ENCODE assay signal across 23 cellular contexts in the genomic region with DNA sequence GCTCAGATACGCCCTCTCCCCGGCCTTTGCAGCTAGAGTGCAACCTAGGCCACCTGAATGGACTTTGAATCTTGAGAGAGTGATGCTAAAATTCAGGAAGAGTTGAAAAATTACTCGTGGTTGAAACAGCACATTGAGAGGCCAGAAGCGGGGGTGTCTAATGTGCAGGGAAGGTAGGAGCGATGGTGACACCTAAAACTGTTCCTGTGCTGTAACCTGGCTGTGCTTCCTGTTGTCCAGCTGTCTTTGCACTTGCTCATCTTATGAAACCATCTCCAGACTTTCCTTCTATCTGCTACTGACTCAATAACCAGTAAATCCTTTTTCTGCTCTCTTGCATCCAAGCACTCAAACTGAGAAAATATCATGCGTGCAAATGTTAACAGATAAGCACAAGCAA.
"Had no signal": no experiment of that assay in that cellular context is flagged by ENCODE, and none has a peak within 500 bp of the region (broad histone marks: within the 10 kb centered on the region; RNA-seq: fewer than 3 reads in every experiment).

No MANE protein-coding gene starts in this region.

- H3K4me1 ChIP-seq: psoas muscle, tibial nerve had no signal

- H3K27ac ChIP-seq: esophagus muscularis mucosa, foreskin keratinocyte, heart left ventricle, ovary, psoas muscle, spleen, tibial nerve had no signal

- H3K9me3 ChIP-seq: esophagus muscularis mucosa, heart left ventricle, mucosa of descending colon, neutrophil, ovary, psoas muscle, spleen, tibial nerve had no signal

- H3K4me3 ChIP-seq: esophagus muscularis mucosa, heart left ventricle, lung, mucosa of descending colon, ovary, psoas muscle, spleen, tibial nerve had no signal

- DNase-seq: activated CD4-positive, alpha-beta T cell treated with anti-CD3 and anti-CD28 coated beads for 48 hours; activated CD4-positive, alpha-beta T cell treated with anti-CD3 and anti-CD28 coated beads, Interleukin-2, amount 50 U/mL, for 48 hours; activated CD8-positive, alpha-beta memory T cell treated with anti-CD3 and anti-CD28 coated beads for 24 hours; activated effector memory CD4-positive, alpha-beta T cell treated with anti-CD3 and anti-CD28 coated beads, Interleukin-2, amount 50 U/mL, for 16 hours; activated naive CD4-positive, alpha-beta T cell treated with anti-CD3 and anti-CD28 coated beads for 36 hours; activated naive CD8-positive, alpha-beta T cell treated with anti-CD3 and anti-CD28 coated beads, Interleukin-2, amount 10 ng/mL, durations not matched to agents 7 days and 5 days; amygdala; central memory CD4-positive, alpha-beta T cell; endodermal cell; heart left ventricle; mucosa of descending colon; nephron progenitor cell; ovary; psoas muscle; spleen; stimulated activated naive CD4-positive, alpha-beta T cell treated with Interleukin-2 at 50 U/mL for 16 hours; T-helper 1 cell had no signal

- ATAC-seq: heart left ventricle, left lobe of liver had no signal

- H3K27me3 ChIP-seq: esophagus muscularis mucosa, foreskin keratinocyte, heart left ventricle, neutrophil, ovary, spleen, tibial nerve had no signal

- H3K36me3 ChIP-seq: esophagus muscularis mucosa, heart left ventricle, neutrophil, ovary, spleen, tibial nerve had no signal
